1 cellular context compared by ENCODE assay signal in the genomic region with DNA sequence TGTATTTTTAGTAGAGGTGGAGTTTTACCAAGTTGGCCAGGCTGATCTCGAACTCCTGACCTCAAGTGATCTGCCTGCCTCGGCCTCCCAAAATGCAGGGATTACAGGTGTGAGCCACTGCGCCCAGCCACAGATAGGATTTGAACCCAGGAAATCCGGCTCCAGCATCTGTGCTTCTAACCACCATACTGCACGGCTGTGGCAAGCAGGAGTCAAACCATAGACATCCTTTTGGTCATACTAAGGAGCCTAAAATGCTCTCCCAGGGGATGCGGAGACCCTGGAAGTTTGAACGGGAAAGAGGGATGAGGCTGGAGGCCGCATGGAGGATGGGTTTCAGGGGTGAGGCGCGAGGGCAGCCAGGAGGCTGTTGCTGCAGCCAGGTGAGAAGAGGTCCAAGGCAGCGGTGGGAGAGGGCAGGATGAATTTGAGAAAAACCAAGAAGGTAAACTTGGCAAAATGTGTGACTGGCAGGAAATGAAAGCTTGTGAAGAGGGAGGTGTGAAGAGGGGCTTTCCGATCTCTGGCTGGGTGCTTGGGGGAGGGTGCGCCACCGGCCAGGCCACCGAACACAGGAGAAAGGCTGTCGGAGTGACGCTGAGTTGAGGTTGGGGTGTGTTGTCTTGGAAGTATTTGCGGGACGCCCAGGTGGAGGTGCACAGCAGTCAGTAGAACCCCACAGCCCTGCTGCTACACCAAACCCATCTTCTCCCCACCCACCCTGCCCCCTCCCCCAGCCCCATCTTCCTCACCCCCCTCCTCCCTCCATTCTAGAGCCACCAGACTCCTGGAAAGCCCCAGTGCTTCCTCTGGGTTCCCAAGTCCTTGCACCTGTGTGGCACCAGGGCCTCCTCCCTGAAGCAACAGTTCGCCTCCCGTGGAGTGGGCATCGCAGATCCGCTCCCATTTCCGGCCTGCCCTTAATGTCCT.
TF ChIP-seq lines count a peak whose summit lies in the region.

No MANE protein-coding gene starts in this region.

TF ChIP-seq in SK-N-SH treated with all-trans-retinoic acid at 6 μM for 48 hours, 23 proteins besides CTCF, POLR2A, EP300 and RAD21 (continued from another document):
- TF ChIP-seq, protein P1, sequence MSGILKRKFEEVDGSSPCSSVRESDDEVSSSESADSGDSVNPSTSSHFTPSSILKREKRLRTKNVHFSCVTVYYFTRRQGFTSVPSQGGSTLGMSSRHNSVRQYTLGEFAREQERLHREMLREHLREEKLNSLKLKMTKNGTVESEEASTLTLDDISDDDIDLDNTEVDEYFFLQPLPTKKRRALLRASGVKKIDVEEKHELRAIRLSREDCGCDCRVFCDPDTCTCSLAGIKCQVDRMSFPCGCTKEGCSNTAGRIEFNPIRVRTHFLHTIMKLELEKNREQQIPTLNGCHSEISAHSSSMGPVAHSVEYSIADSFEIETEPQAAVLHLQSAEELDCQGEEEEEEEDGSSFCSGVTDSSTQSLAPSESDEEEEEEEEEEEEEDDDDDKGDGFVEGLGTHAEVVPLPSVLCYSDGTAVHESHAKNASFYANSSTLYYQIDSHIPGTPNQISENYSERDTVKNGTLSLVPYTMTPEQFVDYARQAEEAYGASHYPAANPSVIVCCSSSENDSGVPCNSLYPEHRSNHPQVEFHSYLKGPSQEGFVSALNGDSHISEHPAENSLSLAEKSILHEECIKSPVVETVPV (CRISPR knock-in tag; IDR thresholded peaks at IDR 0.05), result no peak
- no peak for TF ChIP-seq RARB (CRISPR knock-in tag; IDR thresholded peaks at IDR 0.05)
